10 cellular contexts compared by ENCODE assay signal in genomic region chr2:69554981-69555380, GRCh38.
DNase-seq lines count a peak whose midpoint lies in the region; ATAC-seq and TF ChIP-seq lines count a peak whose summit lies in the region.
"Had no signal": no experiment of that assay in that cellular context is flagged by ENCODE, and none has a peak within 500 bp of the region (broad histone marks: within the 10 kb centered on the region; RNA-seq: fewer than 3 reads in every experiment).

No MANE protein-coding gene starts in this region.

- peak overlapping the region; percentile 20 for H3K27ac Mint-ChIP-seq in central memory CD8-positive, alpha-beta T cell (ENCODE audit: low read depth)

- H3K27me3 ChIP-seq in osteoblast (ENCODE audit: insufficient read depth, low read length), result no peaks in the 10 kb centered on the region
- H3K27me3 ChIP-seq: brain microvascular endothelial cell had no signal

- no peak overlapping the region for H2AFZ ChIP-seq in osteoblast (ENCODE audit: low read length)

- no peak overlapping the region for H3K4me3 Mint-ChIP-seq in central memory CD8-positive, alpha-beta T cell

- DNase-seq in GM12865 (ENCODE audit: low read depth) (peak; percentile 81), osteoblast (ENCODE audit: insufficient read length, low spot score, missing footprints) (peak; percentile 75), foreskin fibroblast (no peak)
- DNase-seq in central memory CD8-positive, alpha-beta T cell (ENCODE audit: low spot score in 2 of 2), result no peak
- DNase-seq in stimulated activated CD4-positive, alpha-beta T cell treated with anti-CD3 and anti-CD28 coated beads, Interleukin-15, amount 100 ng/mL, for 24 hours, result no peak
- no peak for DNase-seq in stimulated activated CD4-positive, alpha-beta T cell treated with anti-CD3 and anti-CD28 coated beads, Interleukin-2, amount 100 ng/mL, for 48 hours
- DNase-seq: brain microvascular endothelial cell, NCI-H1105 had no signal

- no peak for TF ChIP-seq CTCF in GM12865 (IDR thresholded peaks at IDR 0.05; ENCODE audit: insufficient read depth, low read depth, low read length, missing control alignments)
- no peak for TF ChIP-seq CTCF in osteoblast (IDR thresholded peaks at IDR 0.05; ENCODE audit: extremely low read depth, low read depth, low read length)
- no peak for TF ChIP-seq CTCF in foreskin fibroblast (IDR thresholded peaks at IDR 0.05; ENCODE audit: low read depth, low read length)

- H3K27ac ChIP-seq in osteoblast (ENCODE audit: low read depth, low read length), result no peak overlapping the region
- H3K27ac ChIP-seq: brain microvascular endothelial cell had no signal

- peaks cover 14% of the 10 kb centered on the region for H3K36me3 Mint-ChIP-seq in central memory CD8-positive, alpha-beta T cell (ENCODE audit: insufficient read depth)

- H3K4me3 ChIP-seq in GM12865 (ENCODE audit: low read depth, low read length), result peak overlapping the region; percentile 4
- H3K4me3 ChIP-seq in osteoblast (ENCODE audit: insufficient read depth, low read length), result no peak overlapping the region
- H3K4me3 ChIP-seq in foreskin fibroblast (ENCODE audit: low read depth in 1 of 2, low read length in 2 of 2), result no peak overlapping the region

- peaks cover 11% of the 10 kb centered on the region for H3K36me3 ChIP-seq in osteoblast (ENCODE audit: insufficient read depth, low read length)
- H3K36me3 ChIP-seq: brain microvascular endothelial cell had no signal

- peaks cover 84% of the 10 kb centered on the region for H3K79me2 ChIP-seq in osteoblast (ENCODE audit: insufficient read depth, low read length)

- peaks cover 11% of the 10 kb centered on the region for H4K20me1 ChIP-seq in osteoblast (ENCODE audit: insufficient read depth, low read length)

- no peak overlapping the region for H3K4me2 ChIP-seq in osteoblast (ENCODE audit: insufficient read depth, low read length)

- no peaks in the 10 kb centered on the region for H3K27me3 Mint-ChIP-seq in central memory CD8-positive, alpha-beta T cell

- H3K4me1 Mint-ChIP-seq in central memory CD8-positive, alpha-beta T cell, result peaks cover 63% of the 10 kb centered on the region

- peaks cover 2% of the 10 kb centered on the region for H3K4me1 ChIP-seq in osteoblast (ENCODE audit: insufficient read depth, low read length)

- ATAC-seq in HG03378 (IDR thresholded peaks at IDR 0.05; ENCODE audit: unreplicated experiment) (peak; percentile 47), GM21367 (IDR thresholded peaks at IDR 0.05; ENCODE audit: unreplicated experiment) (no peak)
- ATAC-seq in central memory CD8-positive, alpha-beta T cell (replicated peaks; ENCODE audit: extremely low read depth, poor library complexity, severe bottlenecking), result no peak

- no peaks in the 10 kb centered on the region for H3K9me3 Mint-ChIP-seq in central memory CD8-positive, alpha-beta T cell

- no peaks in the 10 kb centered on the region for H3K9me3 ChIP-seq in osteoblast (ENCODE audit: low read depth, low read length)

Comparison
In these comparisons a context has a peak if more than half of its experiments do, and no peak if none do; other contexts are left out.
1. DNase-seq: peak in GM12865 (single experiment) and osteoblast (single experiment); none in central memory CD8-positive, alpha-beta T cell (0 of 2), foreskin fibroblast (0 of 2), stimulated activated CD4-positive, alpha-beta T cell treated with anti-CD3 and anti-CD28 coated beads, Interleukin-15, amount 100 ng/mL, for 24 hours (single experiment) and stimulated activated CD4-positive, alpha-beta T cell treated with anti-CD3 and anti-CD28 coated beads, Interleukin-2, amount 100 ng/mL, for 48 hours (0 of 2).